Comparison of ENCODE assay signal across 8 cellular contexts in the genomic region with DNA sequence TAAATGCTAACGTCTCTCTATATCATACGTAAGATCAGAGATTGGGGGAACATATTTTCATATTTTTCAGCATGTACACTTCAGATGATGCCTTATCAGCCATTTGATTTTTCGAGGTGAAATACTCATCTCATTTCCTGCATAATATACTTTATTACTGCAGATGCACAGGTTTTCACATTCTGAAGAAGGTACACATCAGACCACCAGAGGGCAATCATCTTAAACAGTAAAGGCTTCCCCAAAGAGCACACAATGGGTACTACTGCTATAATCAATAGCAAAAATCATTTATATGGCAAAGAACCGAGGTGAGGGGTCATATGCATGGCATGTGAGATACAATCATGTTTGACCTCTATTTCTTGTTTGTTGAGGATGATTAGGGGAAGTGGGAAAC.
A peak's percentile ranks its signal among the peaks of the same experiment; 100 is the strongest.
DNase-seq lines count a peak whose midpoint lies in the region; ATAC-seq and TF ChIP-seq lines count a peak whose summit lies in the region.

No MANE protein-coding gene starts in this region.

- CTCF ChIA-PET in GM10248 (lab: Yijun Ruan, JAX), result no interaction called here
- CTCF ChIA-PET in activated CD8-positive, alpha-beta memory T cell treated with anti-CD3 and anti-CD28 coated beads, Interleukin-2, amount 10 ng/mL, durations not matched to agents 7 days and 5 days (lab: Charles Lee), result no interaction called here

- TF ChIP-seq POLR2A in right lobe of liver (IDR thresholded peaks at IDR 0.05) (no peak), GM18505 (IDR thresholded peaks at IDR 0.05; ENCODE audit: borderline replicate concordance, extremely low read depth, insufficient read depth, insufficient read length) (no peak)

- intact Hi-C loops in right lobe of liver (cut with DNase I), result no loop called here

- H3K27me3 ChIP-seq in right lobe of liver, result no peaks in the 10 kb centered on the region

- no peaks in the 10 kb centered on the region for H3K4me1 ChIP-seq in right lobe of liver

- H3K27ac Mint-ChIP-seq in stimulated activated memory B cell treated with anti-CD40 and anti-IgM and Interleukin-4, amounts not matched to agents 10 μg/mL and 1 μg/mL and 100 μg/mL, for 72 hours, result no peak overlapping the region
- no peak overlapping the region for H3K27ac Mint-ChIP-seq in activated CD8-positive, alpha-beta memory T cell treated with anti-CD3 and anti-CD28 coated beads, Interleukin-2, amount 10 ng/mL, durations not matched to agents 7 days and 5 days

- POLR2A ChIA-PET in GM10248 (lab: Yijun Ruan, JAX), result no interaction called here

- no peaks in the 10 kb centered on the region for H3K9me3 ChIP-seq in right lobe of liver

- no peaks in the 10 kb centered on the region for H3K36me3 Mint-ChIP-seq in stimulated activated memory B cell treated with anti-CD40 and anti-IgM and Interleukin-4, amounts not matched to agents 10 μg/mL and 1 μg/mL and 100 μg/mL, for 72 hours
- no peaks in the 10 kb centered on the region for H3K36me3 Mint-ChIP-seq in activated CD8-positive, alpha-beta memory T cell treated with anti-CD3 and anti-CD28 coated beads, Interleukin-2, amount 10 ng/mL, durations not matched to agents 7 days and 5 days

- in situ Hi-C loops in ACHN (cut with HindIII; ENCODE audit: low pct_ligation_motif_present, low pct_unique_long_range_greater_than_20kb, low sequenced_read_pairs), result no loop called here

- no peaks in the 10 kb centered on the region for H3K36me3 ChIP-seq in right lobe of liver

- ATAC-seq in right lobe of liver, result peak in 3 of 4 donors; percentile 34 to 48 (median 41)
- ATAC-seq in stimulated activated memory B cell treated with anti-CD40 and anti-IgM and Interleukin-4, amounts not matched to agents 10 μg/mL and 1 μg/mL and 100 μg/mL, for 72 hours, result no peak
- ATAC-seq in activated CD8-positive, alpha-beta memory T cell treated with anti-CD3 and anti-CD28 coated beads, Interleukin-2, amount 10 ng/mL, durations not matched to agents 7 days and 5 days, result no peak
- ATAC-seq in GM18505 (IDR thresholded peaks at IDR 0.05; ENCODE audit: unreplicated experiment), result no peak

- no peaks in the 10 kb centered on the region for H3K9me3 Mint-ChIP-seq in stimulated activated memory B cell treated with anti-CD40 and anti-IgM and Interleukin-4, amounts not matched to agents 10 μg/mL and 1 μg/mL and 100 μg/mL, for 72 hours
- no peaks in the 10 kb centered on the region for H3K9me3 Mint-ChIP-seq in activated CD8-positive, alpha-beta memory T cell treated with anti-CD3 and anti-CD28 coated beads, Interleukin-2, amount 10 ng/mL, durations not matched to agents 7 days and 5 days (ENCODE audit: low read depth)

- no peak overlapping the region for H3K27ac ChIP-seq in right lobe of liver

- H3K4me3 ChIP-seq in LNCaP clone FGC (ENCODE audit: low read depth, low read length) (no peak overlapping the region), right lobe of liver (no peak overlapping the region)

- TF ChIP-seq CTCF in GM10248 (IDR thresholded peaks at IDR 0.05; ENCODE audit: control extremely low read depth, extremely low read depth, low read depth, missing control alignments) (peak; percentile 42), LNCaP clone FGC (IDR thresholded peaks at IDR 0.05; ENCODE audit: control insufficient read depth, extremely low read depth, insufficient read depth) (peak; percentile 56), right lobe of liver (IDR thresholded peaks at IDR 0.05) (peak in 3 of 4 donors; percentile 32 to 37 (median 33))

- DNase-seq in ACHN (peak; percentile 45), GM10248 (ENCODE audit: extremely low spot score) (no peak), LNCaP clone FGC (ENCODE audit: low read depth) (peak; percentile 3), amniotic stem cell (lab: John Stamatoyannopoulos, UW) (peak; percentile 53), right lobe of liver (no peak)
- no peak for DNase-seq in activated CD8-positive, alpha-beta memory T cell treated with anti-CD3 and anti-CD28 coated beads, Interleukin-2, amount 10 ng/mL, durations not matched to agents 7 days and 5 days

- H3K4me1 Mint-ChIP-seq in stimulated activated memory B cell treated with anti-CD40 and anti-IgM and Interleukin-4, amounts not matched to agents 10 μg/mL and 1 μg/mL and 100 μg/mL, for 72 hours, result no peaks in the 10 kb centered on the region
- H3K4me1 Mint-ChIP-seq in activated CD8-positive, alpha-beta memory T cell treated with anti-CD3 and anti-CD28 coated beads, Interleukin-2, amount 10 ng/mL, durations not matched to agents 7 days and 5 days, result no peaks in the 10 kb centered on the region

- WGBS in right lobe of liver (ENCODE audit: insufficient coverage, low coverage, low lambda C conversion rate, missing lambda C conversion rate), result 49% methylated on average over 4 of the region's 4 CpGs

- H3K27me3 Mint-ChIP-seq in stimulated activated memory B cell treated with anti-CD40 and anti-IgM and Interleukin-4, amounts not matched to agents 10 μg/mL and 1 μg/mL and 100 μg/mL, for 72 hours, result peaks cover 33% of the 10 kb centered on the region
- H3K27me3 Mint-ChIP-seq in activated CD8-positive, alpha-beta memory T cell treated with anti-CD3 and anti-CD28 coated beads, Interleukin-2, amount 10 ng/mL, durations not matched to agents 7 days and 5 days, result peaks cover 15% of the 10 kb centered on the region

- no peak overlapping the region for H3K4me3 Mint-ChIP-seq in stimulated activated memory B cell treated with anti-CD40 and anti-IgM and Interleukin-4, amounts not matched to agents 10 μg/mL and 1 μg/mL and 100 μg/mL, for 72 hours
- H3K4me3 Mint-ChIP-seq in activated CD8-positive, alpha-beta memory T cell treated with anti-CD3 and anti-CD28 coated beads, Interleukin-2, amount 10 ng/mL, durations not matched to agents 7 days and 5 days, result no peak overlapping the region

Comparison
In these comparisons a context has a peak if more than half of its experiments do, and no peak if none do; other contexts are left out.
1. DNase-seq: peak in ACHN (single experiment), LNCaP clone FGC (single experiment) and amniotic stem cell (single experiment); none in GM10248 (single experiment), right lobe of liver (0 of 3) and activated CD8-positive, alpha-beta memory T cell treated with anti-CD3 and anti-CD28 coated beads, Interleukin-2, amount 10 ng/mL, durations not matched to agents 7 days and 5 days (single experiment).
2. ATAC-seq: peak in right lobe of liver (3 of 4); none in stimulated activated memory B cell treated with anti-CD40 and anti-IgM and Interleukin-4, amounts not matched to agents 10 μg/mL and 1 μg/mL and 100 μg/mL, for 72 hours (single experiment), activated CD8-positive, alpha-beta memory T cell treated with anti-CD3 and anti-CD28 coated beads, Interleukin-2, amount 10 ng/mL, durations not matched to agents 7 days and 5 days (single experiment) and GM18505 (single experiment).
3. Peak in every context shown above with its lines, with median percentiles within 50 percentile points of each other: CTCF ChIP-seq.